ENCODE assay signal across 8 cellular contexts in genomic region chr4:139978692-139979091, GRCh38.
DNase-seq lines count a peak whose midpoint lies in the region; ATAC-seq and TF ChIP-seq lines count a peak whose summit lies in the region.

No MANE protein-coding gene starts in this region.

- WGBS in mammary epithelial cell (ENCODE audit: low coverage, missing lambda C conversion rate): 100% methylated on average over 2 of the region's 2 CpGs
- WGBS in upper lobe of left lung, 2 donors: 38 to 44% methylated on average over 2 of the region's 2 CpGs

- no peak for DNase-seq in breast epithelium (ENCODE audit: low spot score in 2 of 2)
- no peak for DNase-seq in mammary epithelial cell
- DNase-seq in upper lobe of left lung: no peak
- no peak for DNase-seq in G401 (ENCODE audit: low spot score)
- DNase-seq in CD4-positive, alpha-beta memory T cell: no peak
- no peak for DNase-seq in HAP-1 (ENCODE audit: low spot score in 2 of 2)

- intact Hi-C loops in breast epithelium (cut with DNase I; ENCODE audit: low total_unique reads): loop anchor here (10.0 kb wide), 1 partner anchor 74 kb away; no protein-coding TSS in a partner anchor
- intact Hi-C loops in mammary epithelial cell (cut with micrococcal nuclease): no loop called here
- intact Hi-C loops in CD4-positive, alpha-beta memory T cell (cut with micrococcal nuclease): no loop called here

- H3K27me3 Mint-ChIP-seq in CD4-positive, alpha-beta memory T cell: no peaks in the 10 kb centered on the region

- no peaks in the 10 kb centered on the region for H3K36me3 ChIP-seq in breast epithelium
- H3K36me3 ChIP-seq in mammary epithelial cell (ENCODE audit: insufficient read depth, low read length): no peaks in the 10 kb centered on the region
- H3K36me3 ChIP-seq in OCI-LY3 (replicated peaks; ENCODE audit: low read depth, low read length): peaks cover 13% of the 10 kb centered on the region
- H3K36me3 ChIP-seq in upper lobe of left lung: no peaks in the 10 kb centered on the region
- no peaks in the 10 kb centered on the region for H3K36me3 ChIP-seq in CD4-positive, alpha-beta memory T cell (ENCODE audit: insufficient read depth, low read length)
- H3K36me3 ChIP-seq in HAP-1 (replicated peaks): no peaks in the 10 kb centered on the region

- no peak overlapping the region for H3K27ac Mint-ChIP-seq in CD4-positive, alpha-beta memory T cell

- H3K27ac ChIP-seq in breast epithelium (peak overlapping the region; percentile 8 to 21), mammary epithelial cell (ENCODE audit: insufficient read depth, low read depth, low read length) (no peak overlapping the region), OCI-LY3 (ENCODE audit: low read length) (peak overlapping the region; percentile 68), upper lobe of left lung (peak overlapping the region; percentile 8 to 91 (median 66))
- H3K27ac ChIP-seq in CD4-positive, alpha-beta memory T cell (ENCODE audit: low read depth, low read length): no peak overlapping the region

- H3K36me3 Mint-ChIP-seq in CD4-positive, alpha-beta memory T cell: no peaks in the 10 kb centered on the region

- H3K27me3 ChIP-seq in breast epithelium (no peaks in the 10 kb centered on the region), mammary epithelial cell (ENCODE audit: insufficient read depth, low read length) (no peaks in the 10 kb centered on the region), OCI-LY3 (ENCODE audit: low read depth, low read length) (no peaks in the 10 kb centered on the region; the same call in 1 of the 2 replicates), upper lobe of left lung (no peaks in the 10 kb centered on the region), HAP-1 (ENCODE audit: low read depth) (no peaks in the 10 kb centered on the region)
- H3K27me3 ChIP-seq in CD4-positive, alpha-beta memory T cell (ENCODE audit: insufficient read depth, low read length): no peaks in the 10 kb centered on the region

- H3K4me3 ChIP-seq in breast epithelium (no peak overlapping the region), mammary epithelial cell (replicated peaks in 1 of 3; ENCODE audit: insufficient read depth in 1 of 3, low read depth in 2 of 3, low read length in 3 of 3) (no peak overlapping the region), OCI-LY3 (ENCODE audit: low read length) (peak overlapping the region; percentile 26; the same call in 1 of the 2 replicates), upper lobe of left lung (no peak overlapping the region), HAP-1 (no peak overlapping the region)
- no peak overlapping the region for H3K4me3 ChIP-seq in CD4-positive, alpha-beta memory T cell (ENCODE audit: low read length in 2 of 2)

- H4K20me1 ChIP-seq in mammary epithelial cell (ENCODE audit: insufficient read depth, low read length): no peaks in the 10 kb centered on the region
- no peaks in the 10 kb centered on the region for H4K20me1 ChIP-seq in OCI-LY3 (ENCODE audit: insufficient read depth, low read length)

- peaks cover 0 to 4% (median 0%) of the 10 kb centered on the region in 8 donors for H3K9me3 Mint-ChIP-seq in CD4-positive, alpha-beta memory T cell

- peaks cover 0 to 5% (median 3%) of the 10 kb centered on the region in 4 donors for H3K4me1 Mint-ChIP-seq in CD4-positive, alpha-beta memory T cell

- H3K9ac ChIP-seq in mammary epithelial cell (ENCODE audit: insufficient read depth, low read length) (no peak overlapping the region), OCI-LY3 (ENCODE audit: low read length) (peak overlapping the region; percentile 20; the same call in 1 of the 2 replicates)

- POLR2A ChIA-PET in CD4-positive, alpha-beta memory T cell (lab: Charles Lee; ENCODE audit: partially characterized antibody): no interaction called here

- TF ChIP-seq CTCF in breast epithelium (IDR thresholded peaks at IDR 0.05): no peak
- no peak for TF ChIP-seq CTCF in mammary epithelial cell (conservative IDR thresholded peaks at IDR 0.05 in 1 of 2, IDR thresholded peaks at IDR 0.05 in 1 of 2; ENCODE audit: extremely low read depth in 1 of 2, insufficient read depth in 1 of 2, low read depth in 1 of 2, low read length in 2 of 2)
- TF ChIP-seq CTCF in OCI-LY3 (IDR thresholded peaks at IDR 0.05; ENCODE audit: low read depth, low read length): no peak
- no peak for TF ChIP-seq CTCF in upper lobe of left lung (IDR thresholded peaks at IDR 0.05)

- in situ Hi-C loops in mammary epithelial cell (cut with MboI; ENCODE audit: low sequenced_read_pairs in 2 of 2): no loop called here
- in situ Hi-C loops in G401 (cut with HindIII; ENCODE audit: low sequenced_read_pairs): no loop called here
- in situ Hi-C loops in HAP-1 (cut with MboI; ENCODE audit: low sequenced_read_pairs): no loop called here

- CTCF ChIA-PET in mammary epithelial cell (lab: Charles Lee; ENCODE audit: low non-redundant PET): no interaction called here
- CTCF ChIA-PET in CD4-positive, alpha-beta memory T cell (lab: Charles Lee; ENCODE audit: partially characterized antibody): no interaction called here

- H2AFZ ChIP-seq in mammary epithelial cell (ENCODE audit: low read depth, low read length) (no peak overlapping the region), OCI-LY3 (ENCODE audit: low read depth, low read length) (no peak overlapping the region)

- ATAC-seq in HG02885 (IDR thresholded peaks at IDR 0.05; ENCODE audit: poor library complexity, unreplicated experiment) (peak; percentile 91), upper lobe of left lung (ENCODE audit: low FRiP score in 2 of 2) (peak in 1 of 2 donors; percentile 64)

- no peaks in the 10 kb centered on the region for H3K79me2 ChIP-seq in mammary epithelial cell (ENCODE audit: insufficient read depth, low read length)
- H3K79me2 ChIP-seq in OCI-LY3 (ENCODE audit: low read length): no peaks in the 10 kb centered on the region

- no peak overlapping the region for H3K4me3 Mint-ChIP-seq in CD4-positive, alpha-beta memory T cell

- TF ChIP-seq POLR2A in breast epithelium (IDR thresholded peaks at IDR 0.05): no peak
- TF ChIP-seq POLR2A in upper lobe of left lung (IDR thresholded peaks at IDR 0.05): no peak

- TF ChIP-seq EP300 in upper lobe of left lung (IDR thresholded peaks at IDR 0.05): no peak

- H3K4me2 ChIP-seq in mammary epithelial cell (ENCODE audit: insufficient read depth, low read depth, low read length) (no peak overlapping the region), OCI-LY3 (ENCODE audit: low read length) (peak overlapping the region; percentile 59)

- BruUV-seq in mammary epithelial cell (replicated peaks; lab: Mats Ljungman, UMichigan): no TSS peak

- H3K4me1 ChIP-seq in breast epithelium (peaks cover 2 to 10% of the 10 kb centered on the region in 2 donors), mammary epithelial cell (ENCODE audit: insufficient read depth, low read length) (peaks cover 6% of the 10 kb centered on the region), OCI-LY3 (ENCODE audit: low read length) (peaks cover 46% of the 10 kb centered on the region), upper lobe of left lung (peaks cover 42 to 62% (median 46%) of the 10 kb centered on the region in 4 donors), HAP-1 (no peaks in the 10 kb centered on the region)
- no peaks in the 10 kb centered on the region for H3K4me1 ChIP-seq in CD4-positive, alpha-beta memory T cell (ENCODE audit: insufficient read depth, low read length)

- H3K9me3 ChIP-seq in breast epithelium: no peaks in the 10 kb centered on the region
- H3K9me3 ChIP-seq in mammary epithelial cell (replicated peaks; ENCODE audit: insufficient read depth, low read length): no peaks in the 10 kb centered on the region
- H3K9me3 ChIP-seq in OCI-LY3 (ENCODE audit: insufficient read depth, low read length): peaks cover 11% of the 10 kb centered on the region; the same call in 1 of the 2 replicates
- no peaks in the 10 kb centered on the region for H3K9me3 ChIP-seq in upper lobe of left lung
- H3K9me3 ChIP-seq in CD4-positive, alpha-beta memory T cell (ENCODE audit: control insufficient read depth in 1 of 2, low read length in 2 of 2): no peaks in the 10 kb centered on the region
- H3K9me3 ChIP-seq in HAP-1: no peaks in the 10 kb centered on the region

- dilution Hi-C loops in mammary epithelial cell (cut with HindIII; ENCODE audit: low sequenced_read_pairs): no loop called here

Comparison
In these comparisons a context has a peak if more than half of its experiments do, and no peak if none do; other contexts are left out.
1. H3K27ac ChIP-seq: peak in breast epithelium (2 of 2), OCI-LY3 (single experiment) and upper lobe of left lung (4 of 4); none in mammary epithelial cell (single experiment) and CD4-positive, alpha-beta memory T cell (single experiment).